In the genomic region with DNA sequence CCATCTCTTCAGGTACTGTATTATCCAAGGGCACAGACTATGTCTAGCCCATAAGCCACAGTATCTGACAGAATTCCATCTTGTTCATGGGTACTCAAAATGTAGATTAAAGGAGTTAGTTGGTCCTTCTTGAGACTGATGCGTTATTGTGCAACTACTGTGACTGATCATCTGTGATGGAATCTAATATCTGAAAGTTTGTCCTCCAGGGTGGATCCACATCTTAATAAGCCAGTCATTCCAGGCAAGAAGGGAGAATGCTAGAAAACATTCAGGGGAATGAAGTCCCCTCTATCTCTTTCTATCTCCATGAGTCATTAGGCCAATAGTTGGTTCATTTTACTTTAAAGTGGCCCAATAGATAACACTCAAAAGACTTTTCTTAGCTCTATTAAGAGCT, we compare ENCODE assay signal across 24 cellular contexts.
"Had no signal": no experiment of that assay in that cellular context is flagged by ENCODE, and none has a peak within 500 bp of the region (broad histone marks: within the 10 kb centered on the region; RNA-seq: fewer than 3 reads in every experiment).

No MANE protein-coding gene starts in this region.

- H3K27me3 ChIP-seq: adrenal gland, ascending aorta, vagina had no signal

- H3K4me1 ChIP-seq: ascending aorta, psoas muscle, vagina had no signal

- FAIRE-seq: endothelial cell of umbilical vein, kidney, TTC549 had no signal

- DNase-seq: activated CD4-positive, alpha-beta T cell treated with anti-CD3 and anti-CD28 coated beads for 48 hours; activated CD4-positive, alpha-beta T cell treated with anti-CD3 and anti-CD28 coated beads, Interleukin-2, amount 50 U/mL, for 48 hours; activated CD8-positive, alpha-beta memory T cell treated with anti-CD3 and anti-CD28 coated beads for 24 hours; activated effector memory CD4-positive, alpha-beta T cell treated with Interleukin-2 at 50 U/mL for 16 hours; activated naive CD4-positive, alpha-beta T cell treated with Interleukin-2 at 50 U/mL for 16 hours; caudate nucleus; foreskin fibroblast; head of caudate nucleus; hippocampal formation; kidney; left colon; mammary epithelial cell; naive thymus-derived CD8-positive, alpha-beta T cell; nucleus accumbens; psoas muscle; T-helper 9 cell had no signal

- H3K79me2 ChIP-seq: parathyroid adenoma had no signal

- H3K9me3 ChIP-seq: adrenal gland, ascending aorta, psoas muscle, thoracic aorta, vagina had no signal

- H2AFZ ChIP-seq: parathyroid adenoma had no signal

- H3K4me3 ChIP-seq: adrenal gland, ascending aorta, psoas muscle, thoracic aorta, vagina had no signal

- H3K36me3 ChIP-seq: adrenal gland, ascending aorta, thoracic aorta, vagina had no signal

- H3K27ac ChIP-seq: adrenal gland, ascending aorta, parathyroid adenoma, psoas muscle, thoracic aorta, vagina, VCaP had no signal
